In genomic region chr1:1777510-1777909, GRCh38 we compare ENCODE assay signal across 8 cellular contexts. TPM values are rescaled to one million over a fixed set of nuclear protein-coding genes. Genes with fewer than 3 reads are reported as not detected.
DNase-seq lines count a peak whose midpoint lies in the region; ATAC-seq and TF ChIP-seq lines count a peak whose summit lies in the region.

No MANE protein-coding gene starts in this region.

- no peaks in the 10 kb centered on the region for H3K9me3 ChIP-seq in PC-9 (ENCODE audit: insufficient read depth, low read depth)

- peaks cover 55% of the 10 kb centered on the region for H3K79me2 ChIP-seq in PC-9 (ENCODE audit: low read depth)

- H3K27ac Mint-ChIP-seq in endothelial cell (ENCODE audit: unreplicated experiment) (peak overlapping the region; percentile 80), natural killer cell (peak overlapping the region; percentile 81 to 82)

- H3K27me3 Mint-ChIP-seq in endothelial cell (ENCODE audit: unreplicated experiment) (peaks cover 14% of the 10 kb centered on the region), natural killer cell (ENCODE audit: low read depth in 2 of 2) (no peaks in the 10 kb centered on the region)

- no peaks in the 10 kb centered on the region for H3K9me2 ChIP-seq in PC-9 (ENCODE audit: insufficient read depth)

- H3K9me3 Mint-ChIP-seq in endothelial cell (ENCODE audit: unreplicated experiment), result no peaks in the 10 kb centered on the region
- H3K9me3 Mint-ChIP-seq in natural killer cell, result no peaks in the 10 kb centered on the region

- peak in 1 of 2 experiments; percentile 53 for DNase-seq in PC-9
- DNase-seq in endothelial cell (ENCODE audit: low spot score), result no peak
- no peak for DNase-seq in natural killer cell
- no peak for DNase-seq in HuH-7 (ENCODE audit: low spot score)
- DNase-seq in COLO668 (lab: John Stamatoyannopoulos, UW; ENCODE audit: unreplicated experiment), result no peak

- CTCF ChIA-PET in PC-9 (lab: Charles Lee), result interaction anchor here (0.6 kb wide), 1 partner anchor 106 kb away, joined by 10 read pairs; no protein-coding TSS in a partner anchor

- H3K36me3 Mint-ChIP-seq in endothelial cell (ENCODE audit: low read depth, unreplicated experiment), result no peaks in the 10 kb centered on the region
- no peaks in the 10 kb centered on the region for H3K36me3 Mint-ChIP-seq in natural killer cell

- H3F3A ChIP-seq in PC-9 (ENCODE audit: insufficient read depth, low read depth), result peaks cover 41% of the 10 kb centered on the region

- H3K4me1 ChIP-seq in PC-9 (replicated peaks; ENCODE audit: insufficient read depth), result peaks cover 55% of the 10 kb centered on the region

- H3K4me1 Mint-ChIP-seq in endothelial cell (ENCODE audit: unreplicated experiment) (peaks cover 32% of the 10 kb centered on the region), natural killer cell (peaks cover 50 to 55% of the 10 kb centered on the region in 2 donors)

- peak overlapping the region; percentile 93 for H3K4me3 ChIP-seq in GM08714 (ENCODE audit: low read length)
- H3K4me3 ChIP-seq in PC-9, result peak overlapping the region; percentile 93

- ATAC-seq in natural killer cell (no peak), HG02571 (IDR thresholded peaks at IDR 0.05; ENCODE audit: unreplicated experiment) (no peak), GM18873 (IDR thresholded peaks at IDR 0.05; ENCODE audit: low FRiP score, unreplicated experiment) (no peak)

- H3K27ac ChIP-seq in PC-9, result peak overlapping the region; percentile 62

- intact Hi-C loops in PC-9 (cut with micrococcal nuclease; ENCODE audit: unreplicated experiment) (no loop called here), natural killer cell (cut with micrococcal nuclease) (no loop called here)

- H3K4me2 ChIP-seq in PC-9, result peak overlapping the region; percentile 97

- H2AFZ ChIP-seq in PC-9, result peak overlapping the region; percentile 20; the same call in 1 of the 2 replicates

- TF ChIP-seq CTCF in PC-9 (conservative IDR thresholded peaks at IDR 0.05) (no peak), endothelial cell (IDR thresholded peaks at IDR 0.05; ENCODE audit: unreplicated experiment) (no peak), natural killer cell (IDR thresholded peaks at IDR 0.05) (no peak)

- POLR2A ChIA-PET in PC-9 (lab: Charles Lee; ENCODE audit: unreplicated experiment), result interaction anchor here (0.6 kb wide), 1 partner anchor 614 kb away, joined by 5 read pairs; the partner anchor contains the start of gene MORN1

- no TSS peak for BruUV-seq in PC-9 (replicated peaks; lab: Mats Ljungman, UMichigan)

- H3K4me3 Mint-ChIP-seq in endothelial cell (ENCODE audit: unreplicated experiment) (peak overlapping the region; percentile 94), natural killer cell (peak overlapping the region; percentile 89)

- no peaks in the 10 kb centered on the region for H3K27me3 ChIP-seq in PC-9 (ENCODE audit: insufficient read depth, low read depth)

- peaks cover 29% of the 10 kb centered on the region for H4K20me1 ChIP-seq in PC-9 (ENCODE audit: insufficient read depth)

- H3K36me3 ChIP-seq in PC-9 (ENCODE audit: low read depth), result no peaks in the 10 kb centered on the region; the same call in 1 of the 2 replicates

RNA-seq across cellular contexts. Expression of gene NADK, which starts 0.8 kb away (rescaled TPM):
- 98.9 and 105 TPM in 2 replicates for total RNA-seq in PC-9 (2021)
- total RNA-seq in endothelial cell (ENCODE audit: unreplicated experiment), result 85.4 TPM
- total RNA-seq in natural killer cell, result 100 to 1,000 TPM in 2 of 3 donors, 10 to 100 TPM in 1; 97.7 to 117 (median 112) TPM

RNA-seq across cellular contexts. Expression of gene CDK11A, which starts 53.4 kb away (rescaled TPM):
- total RNA-seq in PC-9 (2021) (36.2 and 42.2 TPM in 2 replicates), endothelial cell (ENCODE audit: unreplicated experiment) (109 TPM), natural killer cell (100 to 1,000 TPM; 191 to 242 (median 216) TPM)
